In genomic region chr4:128544277-128544676, GRCh38 we compare ENCODE assay signal across 19 cellular contexts.
"Had no signal": no experiment of that assay in that cellular context is flagged by ENCODE, and none has a peak within 500 bp of the region (broad histone marks: within the 10 kb centered on the region; RNA-seq: fewer than 3 reads in every experiment).

No MANE protein-coding gene starts in this region.

- H3K27me3 ChIP-seq: colonic mucosa, neutrophil, sigmoid colon, upper lobe of left lung, vagina had no signal

- H3K27ac ChIP-seq: colonic mucosa, neutrophil, sigmoid colon, skin epidermis, upper lobe of left lung, vagina had no signal

- ATAC-seq: mucosa of descending colon; naive thymus-derived CD8-positive, alpha-beta T cell had no signal

- H3K4me3 ChIP-seq: colonic mucosa, mucosa of descending colon, sigmoid colon, skin epidermis, upper lobe of left lung, vagina had no signal

- H3K36me3 ChIP-seq: colonic mucosa, neutrophil, sigmoid colon, upper lobe of left lung, vagina had no signal

- H3K9me3 ChIP-seq: colonic mucosa, mucosa of descending colon, neutrophil, sigmoid colon, upper lobe of left lung, vagina had no signal

- FAIRE-seq: endothelial cell of umbilical vein, keratinocyte had no signal

- H3K4me1 ChIP-seq: colonic mucosa, sigmoid colon, upper lobe of left lung, vagina had no signal

- DNase-seq: colonic mucosa; dermis blood vessel endothelial cell; endodermal cell; erythroblast; foreskin melanocyte; head of caudate nucleus; mammary epithelial cell; mucosa of descending colon; naive thymus-derived CD8-positive, alpha-beta T cell; posterior cingulate gyrus; sigmoid colon; stimulated activated CD4-positive, alpha-beta T cell treated with anti-CD3 and anti-CD28 coated beads, Interleukin-12 subunit alpha, Interleukin-12 subunit beta, amount 100 ng/mL, for 4 hours; stimulated activated naive CD4-positive, alpha-beta T cell treated with Interleukin-2 at 50 U/mL for 16 hours; upper lobe of left lung had no signal
